11 cellular contexts compared by ENCODE assay signal in genomic region chr5:132394681-132395259, GRCh38. TPM values are rescaled to one million over a fixed set of nuclear protein-coding genes. Genes with fewer than 3 reads are reported as not detected.
DNase-seq lines count a peak whose midpoint lies in the region; ATAC-seq, FAIRE-seq and TF ChIP-seq lines count a peak whose summit lies in the region.
"Had no signal": no experiment of that assay in that cellular context is flagged by ENCODE, and none has a peak within 500 bp of the region (broad histone marks: within the 10 kb centered on the region; RNA-seq: fewer than 3 reads in every experiment).

No MANE protein-coding gene starts in this region.

- H3K4me3 Mint-ChIP-seq in activated B cell treated with CpG ODN at 0.5 μM for 24 hours = peak overlapping the region; percentile 59

- FAIRE-seq in frontal cortex (lab: Jason Lieb, UNC) = no peak

- H2AFZ ChIP-seq in PC-9 = no peak overlapping the region

- POLR2A ChIA-PET in activated B cell treated with CpG ODN at 0.5 μM for 24 hours (lab: Charles Lee) = interaction anchor here (0.8 to 2.9 kb wide), 10 partner anchors 16 to 108 kb away, joined by 3 to 21 read pairs (median 7); partner anchors contain the start of genes IRF1 and SLC22A5
- POLR2A ChIA-PET in PC-9 (lab: Charles Lee; ENCODE audit: unreplicated experiment) = no interaction called here

- peaks cover 12% of the 10 kb centered on the region for H3F3A ChIP-seq in PC-9 (ENCODE audit: insufficient read depth, low read depth)

- no peaks in the 10 kb centered on the region for H3K79me2 ChIP-seq in PC-9 (ENCODE audit: low read depth)

- H3K27ac Mint-ChIP-seq in activated B cell treated with CpG ODN at 0.5 μM for 24 hours = peak overlapping the region; percentile 65

- no peaks in the 10 kb centered on the region for H4K20me1 ChIP-seq in BLaER1
- H4K20me1 ChIP-seq in PC-9 (ENCODE audit: insufficient read depth) = no peaks in the 10 kb centered on the region

- H3K4me2 ChIP-seq in BLaER1 (peak overlapping the region; percentile 88), PC-9 (no peak overlapping the region)

- H3K4me1 ChIP-seq in BLaER1 = peaks cover 78% of the 10 kb centered on the region
- peaks cover 16% of the 10 kb centered on the region for H3K4me1 ChIP-seq in PC-9 (replicated peaks; ENCODE audit: insufficient read depth)

- no TSS peak for BruUV-seq in PC-9 (replicated peaks; lab: Mats Ljungman, UMichigan)

- intact Hi-C loops in activated B cell treated with CpG ODN at 0.5 μM for 24 hours (cut with micrococcal nuclease) (loop anchor here (2.0 kb wide), 1 partner anchor 16 kb away; no protein-coding TSS in a partner anchor), PC-9 (cut with micrococcal nuclease; ENCODE audit: unreplicated experiment) (no loop called here), posterior vena cava (cut with DNase I) (no loop called here)

- DNase-seq in activated B cell treated with CpG ODN at 0.5 μM for 24 hours = no peak
- DNase-seq in frontal cortex (ENCODE audit: low spot score in 2 of 2) = no peak
- no peak for DNase-seq in PC-9
- DNase-seq in posterior vena cava (ENCODE audit: low spot score) = no peak
- no peak for DNase-seq in NCI-H2081 (lab: John Stamatoyannopoulos, UW)
- DNase-seq: activated naive CD4-positive, alpha-beta T cell treated with Interleukin-2 at 50 U/mL for 16 hours; AML-193 had no signal

- ATAC-seq in GM19395 (IDR thresholded peaks at IDR 0.05; ENCODE audit: unreplicated experiment) (peak; percentile 87), HG03196 (IDR thresholded peaks at IDR 0.05; ENCODE audit: unreplicated experiment) (peak; percentile 55), activated B cell treated with CpG ODN at 0.5 μM for 24 hours (ENCODE audit: low read depth) (peak; percentile 91)

- H3K4me1 Mint-ChIP-seq in activated B cell treated with CpG ODN at 0.5 μM for 24 hours = peaks cover 29% of the 10 kb centered on the region

- H3K9me3 ChIP-seq in BLaER1 (no peaks in the 10 kb centered on the region), PC-9 (ENCODE audit: insufficient read depth, low read depth) (no peaks in the 10 kb centered on the region)

- peaks cover 18% of the 10 kb centered on the region; the same call in 1 of the 2 replicates for H3K36me3 ChIP-seq in BLaER1
- H3K36me3 ChIP-seq in PC-9 (ENCODE audit: low read depth) = 0 out of 2 replicates have a peak, but pooled peaks cover 16% of the 10 kb centered on the region

- no peaks in the 10 kb centered on the region for H3K9me2 ChIP-seq in PC-9 (ENCODE audit: insufficient read depth)

- CTCF ChIA-PET in activated B cell treated with CpG ODN at 0.5 μM for 24 hours (lab: Charles Lee) (interaction anchor here (0.6 to 2.6 kb wide), 6 partner anchors 8 to 107 kb away, joined by 3 to 18 read pairs (median 4); no protein-coding TSS in a partner anchor), PC-9 (lab: Charles Lee) (no interaction called here)

- TF ChIP-seq CTCF in activated B cell treated with CpG ODN at 0.5 μM for 24 hours (IDR thresholded peaks at IDR 0.05) = no peak
- no peak for TF ChIP-seq CTCF in PC-9 (conservative IDR thresholded peaks at IDR 0.05)

- H3K36me3 Mint-ChIP-seq in activated B cell treated with CpG ODN at 0.5 μM for 24 hours (ENCODE audit: low read depth) = peaks cover 2% of the 10 kb centered on the region

- no peaks in the 10 kb centered on the region for H3K27me3 Mint-ChIP-seq in activated B cell treated with CpG ODN at 0.5 μM for 24 hours

- no peak overlapping the region for H3K4me3 ChIP-seq in BLaER1
- H3K4me3 ChIP-seq in PC-9 = no peak overlapping the region
- H3K4me3 ChIP-seq: lung had no signal

- H3K9me3 Mint-ChIP-seq in activated B cell treated with CpG ODN at 0.5 μM for 24 hours = no peaks in the 10 kb centered on the region

- H3K27me3 ChIP-seq in BLaER1 (no peaks in the 10 kb centered on the region), PC-9 (ENCODE audit: insufficient read depth, low read depth) (no peaks in the 10 kb centered on the region)

- peak overlapping the region; percentile 68 for H3K27ac ChIP-seq in BLaER1
- no peak overlapping the region for H3K27ac ChIP-seq in PC-9

- no peak overlapping the region for H3K9ac ChIP-seq in BLaER1

RNA-seq across cellular contexts. Expression of gene SLC22A5, which starts 25.3 kb away (rescaled TPM):
- 5.4 and 6.6 TPM in 2 replicates for total RNA-seq in activated B cell treated with CpG ODN at 0.5 μM for 24 hours
- total RNA-seq in frontal cortex = 6.5 TPM
- 13.5 and 15.2 TPM in 2 replicates for total RNA-seq in PC-9 (2021)
- total RNA-seq in posterior vena cava = 1 to 10 TPM; 7.4 to 9.6 TPM
